8 cellular contexts compared by ENCODE assay signal in the genomic region with DNA sequence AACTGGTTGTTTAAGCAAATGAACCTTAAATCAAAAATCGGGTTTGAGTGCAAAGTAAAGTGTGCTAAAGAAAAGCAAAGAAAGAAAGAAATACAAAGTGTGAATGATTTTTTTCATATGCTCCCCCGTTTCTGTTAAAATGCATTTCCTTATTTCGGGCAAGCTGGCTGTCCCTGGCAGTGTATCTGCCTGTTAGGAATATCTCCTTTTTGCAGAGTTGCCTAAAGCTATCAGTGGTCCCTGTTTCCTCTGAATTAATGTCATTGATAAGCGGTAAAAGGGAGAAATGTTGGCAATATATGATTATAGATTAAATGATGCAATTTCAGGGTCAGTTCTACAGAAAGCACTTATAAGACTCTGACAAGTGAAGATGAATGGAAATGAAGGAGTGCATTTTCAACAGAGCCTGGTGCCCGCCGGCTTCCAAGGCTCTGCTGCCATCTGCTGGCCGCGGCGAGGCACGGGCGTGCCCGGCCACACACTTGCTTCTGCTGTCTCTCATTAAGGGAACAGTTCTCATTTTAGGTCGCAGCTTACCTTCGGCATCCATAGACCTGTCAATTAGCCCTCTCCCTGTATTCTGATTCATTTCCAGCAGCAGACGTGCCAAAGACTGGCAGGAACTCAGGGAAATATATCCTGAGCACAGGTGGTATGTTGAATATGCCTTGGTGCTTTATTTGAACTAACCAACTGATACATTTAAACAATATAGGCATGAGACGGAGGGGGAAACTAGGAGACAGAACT.
DNase-seq lines count a peak whose midpoint lies in the region; ATAC-seq and TF ChIP-seq lines count a peak whose summit lies in the region.

No MANE protein-coding gene starts in this region.

- in situ Hi-C loops in GM23248 (cut with MboI) = no loop called here

- H3K9me2 ChIP-seq in GM23248 (ENCODE audit: insufficient read depth) = no peaks in the 10 kb centered on the region

- H3K4me2 ChIP-seq in GM23248 (ENCODE audit: unreplicated experiment) (peak overlapping the region; percentile 93), KMS-11 (no peak overlapping the region)

- peak; percentile 89 for ATAC-seq in aorta (ENCODE audit: low FRiP score)

- TF ChIP-seq CTCF in KMS-11 (conservative IDR thresholded peaks at IDR 0.05; ENCODE audit: low read depth, low read length) = peak; percentile 86

- H3K27ac ChIP-seq in GM23248 (no peak overlapping the region), KMS-11 (no peak overlapping the region), SJSA1 (no peak overlapping the region), aorta (ENCODE audit: low read depth in 1 of 2, low read length in 2 of 2) (no peak overlapping the region)

- no peaks in the 10 kb centered on the region for H3K27me3 ChIP-seq in GM23248 (replicated peaks; ENCODE audit: insufficient read depth)
- H3K27me3 ChIP-seq in KMS-11 (ENCODE audit: insufficient read depth, low read depth) = no peaks in the 10 kb centered on the region
- H3K27me3 ChIP-seq in SJSA1 (replicated peaks) = no peaks in the 10 kb centered on the region
- H3K27me3 ChIP-seq in aorta (ENCODE audit: control insufficient read depth in 1 of 2, insufficient read depth in 2 of 2, low read length in 1 of 2) = peaks cover 0 to 3% of the 10 kb centered on the region in 2 donors

- peak overlapping the region; percentile 85 for H2AFZ ChIP-seq in GM23248
- no peak overlapping the region for H2AFZ ChIP-seq in KMS-11 (ENCODE audit: low read depth)

- H4K20me1 ChIP-seq in GM23248 (ENCODE audit: insufficient read depth) (no peaks in the 10 kb centered on the region), KMS-11 (ENCODE audit: insufficient read depth) (no peaks in the 10 kb centered on the region)

- H3F3A ChIP-seq in GM23248 (ENCODE audit: insufficient read depth) = no peaks in the 10 kb centered on the region; the same call in 1 of the 2 replicates

- H3K4me1 ChIP-seq in GM23248 (ENCODE audit: insufficient read depth) (no peaks in the 10 kb centered on the region), KMS-11 (ENCODE audit: low read depth, poor library complexity, severe bottlenecking) (no peaks in the 10 kb centered on the region), SJSA1 (replicated peaks) (no peaks in the 10 kb centered on the region), aorta (ENCODE audit: control insufficient read depth in 1 of 2, insufficient read depth in 2 of 2, low read length in 2 of 2) (no peaks in the 10 kb centered on the region)

- WGBS in GM23248 (ENCODE audit: low coverage in 1 of 2, low lambda C conversion rate in 2 of 2, missing lambda C conversion rate in 2 of 2), 2 experiments = 11 to 13% methylated on average over 16 of the region's 16 CpGs
- 9 to 12% methylated on average over 16 of the region's 16 CpGs for WGBS in aorta, 2 donors

- H3K79me2 ChIP-seq in GM23248 (ENCODE audit: insufficient read depth) (no peaks in the 10 kb centered on the region), KMS-11 (ENCODE audit: insufficient read depth, low read depth) (no peaks in the 10 kb centered on the region)

- DNase-seq in GM04503 (ENCODE audit: low read depth) (peak; percentile 3), GM23248 (peak; percentile 76), SJSA1 (ENCODE audit: low read depth in 1 of 2, low spot score in 2 of 2) (peak; percentile 57 to 61), glomerular endothelial cell (ENCODE audit: extremely low read depth, low read depth, low spot score) (peak; percentile 10), posterior cingulate gyrus (peak; percentile 82 to 98 (median 86)), aorta (peak; percentile 59 to 89)
- DNase-seq in activated naive CD4-positive, alpha-beta T cell treated with Interleukin-2 at 50 U/mL for 16 hours = peak; percentile 54

- H3K9me3 ChIP-seq in GM23248 (ENCODE audit: low read depth) = no peaks in the 10 kb centered on the region
- no peaks in the 10 kb centered on the region for H3K9me3 ChIP-seq in SJSA1 (replicated peaks)
- H3K9me3 ChIP-seq in aorta (ENCODE audit: control insufficient read depth, low read length) = no peaks in the 10 kb centered on the region

- H3K36me3 ChIP-seq in GM23248 (ENCODE audit: low read depth) (no peaks in the 10 kb centered on the region), KMS-11 (ENCODE audit: insufficient read depth) (no peaks in the 10 kb centered on the region), SJSA1 (no peaks in the 10 kb centered on the region), aorta (ENCODE audit: control insufficient read depth in 1 of 2, insufficient read depth in 2 of 2, low read length in 1 of 2) (no peaks in the 10 kb centered on the region)

- H3K9ac ChIP-seq in GM23248 = peak overlapping the region; percentile 17; the same call in 1 of the 2 replicates
- H3K9ac ChIP-seq in KMS-11 = no peak overlapping the region

- intact Hi-C loops in posterior cingulate gyrus (cut with DNase I) (loop anchor here (1.0 to 10.0 kb wide), 5 partner anchors 304 to 1511 kb away; no protein-coding TSS in a partner anchor), aorta (cut with DNase I) (no loop called here)

- H3K4me3 ChIP-seq in GM23248 (peak overlapping the region; percentile 74), KMS-11 (IDR thresholded peaks at IDR 0.05; ENCODE audit: insufficient read depth, low read depth, low read length) (no peak overlapping the region), SJSA1 (no peak overlapping the region), aorta (ENCODE audit: low read length in 2 of 2) (no peak overlapping the region)

Comparison
In these comparisons a context has a peak if more than half of its experiments do, and no peak if none do; other contexts are left out.
1. DNase-seq: peak in every context shown above with its lines; median percentile 86 in posterior cingulate gyrus; 76 in GM23248; 74 in aorta; 59 in SJSA1; 54 in activated naive CD4-positive, alpha-beta T cell treated with Interleukin-2 at 50 U/mL for 16 hours; 10 in glomerular endothelial cell; 3 in GM04503.